In genomic region chr14:21698538-21698937, GRCh38 we compare ENCODE assay signal across 12 cellular contexts. TPM values are rescaled to one million over a fixed set of nuclear protein-coding genes. Genes with fewer than 3 reads are reported as not detected.
DNase-seq lines count a peak whose midpoint lies in the region; ATAC-seq and TF ChIP-seq lines count a peak whose summit lies in the region.
"Not testable (repeated sequence)": the region's sequence is repeated elsewhere in the genome, so short reads cannot be mapped to it uniquely, and the experiment has no call there.
"Had no signal": no experiment of that assay in that cellular context is flagged by ENCODE, and none has a peak within 500 bp of the region (broad histone marks: within the 10 kb centered on the region; RNA-seq: fewer than 3 reads in every experiment).

No MANE protein-coding gene starts in this region.

- peak; percentile 88 for ATAC-seq in left colon

- not testable (repeated sequence) for H3K36me3 Mint-ChIP-seq in progenitor cell of endocrine pancreas (ENCODE audit: insufficient read depth)

- not testable (repeated sequence) for H3K27me3 ChIP-seq in colonic mucosa

- H3K27me3 Mint-ChIP-seq in progenitor cell of endocrine pancreas: not testable (repeated sequence)

- not testable (repeated sequence) for H3K9ac ChIP-seq in colonic mucosa (ENCODE audit: low read depth in 2 of 2, low read length in 2 of 2)

- peak overlapping the region; percentile 59 for H3K27ac Mint-ChIP-seq in progenitor cell of endocrine pancreas

- not testable (repeated sequence) for TF ChIP-seq CTCF in colonic mucosa (IDR thresholded peaks at IDR 0.05); progenitor cell of endocrine pancreas (IDR thresholded peaks at IDR 0.05; ENCODE audit: unreplicated experiment)

- not testable (repeated sequence) for H3K4me3 Mint-ChIP-seq in progenitor cell of endocrine pancreas (ENCODE audit: low read depth)

- peaks cover 12% of the 10 kb centered on the region for H3K4me1 Mint-ChIP-seq in progenitor cell of endocrine pancreas (ENCODE audit: low read depth)

- not testable (repeated sequence) for H3K9me3 ChIP-seq in colonic mucosa

- H3K4me3 ChIP-seq in colonic mucosa: not testable (repeated sequence)

- H3K4me1 ChIP-seq in colonic mucosa: not testable (repeated sequence)

- H3K36me3 ChIP-seq in colonic mucosa: not testable (repeated sequence)

- intact Hi-C loops in colonic mucosa (cut with DNase I); left colon (cut with DNase I, micrococcal nuclease): not testable (repeated sequence)

- not testable (repeated sequence) for H3K9me3 Mint-ChIP-seq in progenitor cell of endocrine pancreas (ENCODE audit: low read depth)

- peak; percentile 20 for DNase-seq in DMS79 treated with DMSO at 0.1 percent for 48 hours (lab: John Stamatoyannopoulos, UW)
- not testable (repeated sequence) for DNase-seq in colonic mucosa; left colon; progenitor cell of endocrine pancreas (ENCODE audit: low spot score, unreplicated experiment)

- peak overlapping the region; percentile 23 for H3K27ac ChIP-seq in colonic mucosa

RNA-seq across cellular contexts. Expression of gene OR4E1, which starts 24.9 kb away (rescaled TPM):
- total RNA-seq in colonic mucosa (under 1 TPM in 1 of 2 donors, not detected in 1; 0.05 TPM), left colon (not detected), progenitor cell of endocrine pancreas (not detected in 2 replicates)
- total RNA-seq: A673; Calu3; CD4-positive, alpha-beta memory T cell; CD4-positive, CD25-positive, alpha-beta regulatory T cell; CD8-positive, alpha-beta memory T cell; Daoy; G401; GM12878 had no signal

RNA-seq across cellular contexts. Expression of gene OR4E2, which starts 44.9 kb away (rescaled TPM):
- not detected for total RNA-seq in colonic mucosa
- total RNA-seq in left colon: not detected
- total RNA-seq in progenitor cell of endocrine pancreas: not detected in 2 replicates
- total RNA-seq: Calu3; CD4-positive, alpha-beta memory T cell; CD4-positive, CD25-positive, alpha-beta regulatory T cell; CD8-positive, alpha-beta memory T cell; Daoy; G401; GM12878 had no signal
